ENCODE assay signal across 28 cellular contexts in genomic region chr13:64248371-64249065, GRCh38.
A peak's percentile ranks its signal among the peaks of the same experiment; 100 is the strongest.
DNase-seq lines count a peak whose midpoint lies in the region; ATAC-seq and TF ChIP-seq lines count a peak whose summit lies in the region.
"Had no signal": no experiment of that assay in that cellular context is flagged by ENCODE, and none has a peak within 500 bp of the region (broad histone marks: within the 10 kb centered on the region; RNA-seq: fewer than 3 reads in every experiment).

No MANE protein-coding gene starts in this region.

- DNase-seq in GM03348 (ENCODE audit: low spot score), result peak; percentile 14
- no peak for DNase-seq in SJCRH30
- peak; percentile 20 for DNase-seq in fibroblast of the aortic adventitia (ENCODE audit: low read depth)
- DNase-seq in renal cortical epithelial cell (ENCODE audit: low read depth), result peak; percentile 5
- no peak for DNase-seq in NCI-H774 (lab: John Stamatoyannopoulos, UW)
- DNase-seq in neuronal stem cell (ENCODE audit: low spot score), result no peak
- DNase-seq in stimulated activated effector memory CD8-positive, alpha-beta T cell treated with anti-CD3 and anti-CD28 coated beads, Interleukin-12 subunit alpha, Interleukin-12 subunit beta, amount 100 ng/mL, for 72 hours (ENCODE audit: low spot score in 2 of 2), result no peak
- DNase-seq: activated CD4-positive, alpha-beta T cell treated with anti-CD3 and anti-CD28 coated beads for 1 hour; activated CD8-positive, alpha-beta T cell treated with anti-CD3 and anti-CD28 coated beads for 36 hours; anterior cingulate cortex; CD4-positive, alpha-beta T cell; central memory CD4-positive, alpha-beta T cell; dorsolateral prefrontal cortex; islet precursor cell; MG63; NCI-H1417 treated with DMSO at 0.1 percent for 48 hours; NCI-H2081; NCI-H345; NCI-H82; pancreas; RPMI8226; stimulated activated CD4-positive, alpha-beta T cell treated with anti-CD3 and anti-CD28 coated beads, Interleukin-4, amount 100 ng/mL, for 24 hours; stimulated activated naive B cell treated with anti-CD40 and anti-IgM and Interleukin-4, amounts not matched to agents 10 μg/mL and 1 μg/mL and 100 μg/mL, for 72 hours had no signal

- H3K4me1 ChIP-seq in SJCRH30, result peaks cover 10% of the 10 kb centered on the region
- no peaks in the 10 kb centered on the region for H3K4me1 ChIP-seq in neuronal stem cell (ENCODE audit: control insufficient read depth in 2 of 2, insufficient read depth in 1 of 2, low read depth in 1 of 2, low read length in 2 of 2)
- H3K4me1 ChIP-seq: pancreas, right atrium auricular region had no signal

- H3K9me3 Mint-ChIP-seq in stimulated activated effector memory CD8-positive, alpha-beta T cell treated with anti-CD3 and anti-CD28 coated beads, Interleukin-12 subunit alpha, Interleukin-12 subunit beta, amount 100 ng/mL, for 72 hours, result peaks cover 22% of the 10 kb centered on the region

- H2BK5ac ChIP-seq in neuronal stem cell (ENCODE audit: low read length), result no peak overlapping the region

- H3K27me3 ChIP-seq in SJCRH30 (no peaks in the 10 kb centered on the region), neuronal stem cell (ENCODE audit: control insufficient read depth in 3 of 3, insufficient read depth in 3 of 3, low read depth in 1 of 3, low read length in 3 of 3) (no peaks in the 10 kb centered on the region)
- H3K27me3 ChIP-seq: dorsolateral prefrontal cortex, MG63, pancreas, right atrium auricular region had no signal

- no peak overlapping the region for H2AK5ac ChIP-seq in neuronal stem cell (ENCODE audit: low read depth, low read length)

- no peak overlapping the region for H3K9ac ChIP-seq in neuronal stem cell (ENCODE audit: low read depth, low read length, poor library complexity)

- H2BK12ac ChIP-seq in neuronal stem cell (ENCODE audit: low read length), result no peak overlapping the region

- H4K8ac ChIP-seq in neuronal stem cell (ENCODE audit: low read depth, low read length), result no peak overlapping the region

- no peak overlapping the region for H3K27ac Mint-ChIP-seq in stimulated activated effector memory CD8-positive, alpha-beta T cell treated with anti-CD3 and anti-CD28 coated beads, Interleukin-12 subunit alpha, Interleukin-12 subunit beta, amount 100 ng/mL, for 72 hours
- H3K27ac Mint-ChIP-seq: activated CD8-positive, alpha-beta T cell treated with anti-CD3 and anti-CD28 coated beads for 36 hours; activated naive CD4-positive, alpha-beta T cell treated with anti-CD3 and anti-CD28 coated beads, Interleukin-2, amount 50 U/mL, for 24 hours; activated T-helper 2 cell treated with anti-CD3 and anti-CD28 coated beads, Interferon-gamma antibody, Interleukin-2, Interleukin-4, amounts not matched to agents 10 μg/mL and 5 μg/mL and 100 μg/mL, durations not matched to agents 14 hours and 24 hours and 36 hours; CD4-positive, alpha-beta T cell; natural killer cell treated with Interleukin-12 subunit alpha and Interleukin-12 subunit beta and Interleukin-15 and Interleukin-18, amount 100 ng/mL, for 72 hours; stimulated activated naive B cell treated with anti-CD40 and anti-IgM and Interleukin-4, amounts not matched to agents 10 μg/mL and 1 μg/mL and 100 μg/mL, for 72 hours; T-helper 1 cell treated with Interleukin-12 subunit alpha and Interleukin-12 subunit beta and Interleukin-4 antibody, amounts not matched to agents 30 μg/mL and 1 μg/mL, for 36 hours had no signal

- H3K4me1 Mint-ChIP-seq in stimulated activated effector memory CD8-positive, alpha-beta T cell treated with anti-CD3 and anti-CD28 coated beads, Interleukin-12 subunit alpha, Interleukin-12 subunit beta, amount 100 ng/mL, for 72 hours, result no peaks in the 10 kb centered on the region
- H3K4me1 Mint-ChIP-seq: activated naive CD4-positive, alpha-beta T cell treated with anti-CD3 and anti-CD28 coated beads, Interleukin-2, amount 50 U/mL, for 24 hours; stimulated activated naive B cell treated with anti-CD40 and anti-IgM and Interleukin-4, amounts not matched to agents 10 μg/mL and 1 μg/mL and 100 μg/mL, for 72 hours had no signal

- H3K36me3 ChIP-seq in SJCRH30 (no peaks in the 10 kb centered on the region), neuronal stem cell (replicated peaks in 1 of 2; ENCODE audit: control insufficient read depth in 2 of 2, insufficient read depth in 2 of 2, low read length in 2 of 2) (no peaks in the 10 kb centered on the region)
- H3K36me3 ChIP-seq: MG63, pancreas, right atrium auricular region had no signal

- H3K79me1 ChIP-seq in neuronal stem cell (ENCODE audit: low read depth, low read length), result no peaks in the 10 kb centered on the region

- H3K27ac ChIP-seq in SJCRH30 (peak overlapping the region; percentile 5; the same call in 1 of the 2 replicates), neuronal stem cell (replicated peaks; ENCODE audit: low read length) (no peak overlapping the region)
- H3K27ac ChIP-seq: dorsolateral prefrontal cortex, pancreas, right atrium auricular region had no signal

- no peak overlapping the region for H3K18ac ChIP-seq in neuronal stem cell (ENCODE audit: low read length)

- H3K4me3 ChIP-seq in SJCRH30 (no peak overlapping the region), fibroblast of the aortic adventitia (ENCODE audit: low read depth, low read length) (no peak overlapping the region), neuronal stem cell (ENCODE audit: low read length in 2 of 2) (no peak overlapping the region)
- H3K4me3 ChIP-seq: dorsolateral prefrontal cortex, MG63, pancreas, right atrium auricular region had no signal

- no peak overlapping the region for H2AFZ ChIP-seq in neuronal stem cell (ENCODE audit: low read length)

- no peak overlapping the region for H3K4me2 ChIP-seq in neuronal stem cell (ENCODE audit: insufficient read depth, low read length, poor library complexity, severe bottlenecking)

- H2BK15ac ChIP-seq in neuronal stem cell (ENCODE audit: low read length), result no peak overlapping the region

- no peak overlapping the region for H2BK120ac ChIP-seq in neuronal stem cell (ENCODE audit: low read depth, low read length)

- no peak overlapping the region for H3K4ac ChIP-seq in neuronal stem cell (ENCODE audit: low read length)

- no peak overlapping the region for H3K4me3 Mint-ChIP-seq in stimulated activated effector memory CD8-positive, alpha-beta T cell treated with anti-CD3 and anti-CD28 coated beads, Interleukin-12 subunit alpha, Interleukin-12 subunit beta, amount 100 ng/mL, for 72 hours
- H3K4me3 Mint-ChIP-seq: activated CD8-positive, alpha-beta T cell treated with anti-CD3 and anti-CD28 coated beads for 36 hours; activated naive CD4-positive, alpha-beta T cell treated with anti-CD3 and anti-CD28 coated beads, Interleukin-2, amount 50 U/mL, for 24 hours; CD4-positive, alpha-beta T cell; natural killer cell treated with Interleukin-12 subunit alpha and Interleukin-12 subunit beta and Interleukin-15 and Interleukin-18, amount 100 ng/mL, for 72 hours; stimulated activated naive B cell treated with anti-CD40 and anti-IgM and Interleukin-4, amounts not matched to agents 10 μg/mL and 1 μg/mL and 100 μg/mL, for 72 hours; T-helper 1 cell treated with Interleukin-12 subunit alpha and Interleukin-12 subunit beta and Interleukin-4 antibody, amounts not matched to agents 30 μg/mL and 1 μg/mL, for 36 hours had no signal

- no peak overlapping the region for H3K14ac ChIP-seq in neuronal stem cell (ENCODE audit: low read length)

- no peak overlapping the region for H3K23ac ChIP-seq in neuronal stem cell (ENCODE audit: low read depth, low read length, poor library complexity)

- no peak for TF ChIP-seq CTCF in fibroblast of the aortic adventitia (IDR thresholded peaks at IDR 0.05; ENCODE audit: insufficient read depth, low read length)

- no peak overlapping the region for H4K91ac ChIP-seq in neuronal stem cell (ENCODE audit: low read depth, low read length, poor library complexity)

- ATAC-seq in stimulated activated effector memory CD8-positive, alpha-beta T cell treated with anti-CD3 and anti-CD28 coated beads, Interleukin-12 subunit alpha, Interleukin-12 subunit beta, amount 100 ng/mL, for 72 hours, result no peak
- ATAC-seq: activated CD8-positive, alpha-beta T cell treated with anti-CD3 and anti-CD28 coated beads for 36 hours; natural killer cell treated with Interleukin-12 subunit alpha and Interleukin-12 subunit beta and Interleukin-15 and Interleukin-18, amount 100 ng/mL, for 72 hours; pancreas; stimulated activated naive B cell treated with anti-CD40 and anti-IgM and Interleukin-4, amounts not matched to agents 10 μg/mL and 1 μg/mL and 100 μg/mL, for 72 hours had no signal

- H3K9me3 ChIP-seq in SJCRH30 (replicated peaks), result no peaks in the 10 kb centered on the region
- H3K9me3 ChIP-seq in neuronal stem cell (replicated peaks in 1 of 2; ENCODE audit: control insufficient read depth in 2 of 2, insufficient read depth in 1 of 2, low read depth in 1 of 2, low read length in 2 of 2), result no peaks in the 10 kb centered on the region
- H3K9me3 ChIP-seq: pancreas had no signal

- no peaks in the 10 kb centered on the region for H3K36me3 Mint-ChIP-seq in stimulated activated effector memory CD8-positive, alpha-beta T cell treated with anti-CD3 and anti-CD28 coated beads, Interleukin-12 subunit alpha, Interleukin-12 subunit beta, amount 100 ng/mL, for 72 hours
- H3K36me3 Mint-ChIP-seq: activated naive CD4-positive, alpha-beta T cell treated with anti-CD3 and anti-CD28 coated beads, Interleukin-2, amount 50 U/mL, for 24 hours; stimulated activated naive B cell treated with anti-CD40 and anti-IgM and Interleukin-4, amounts not matched to agents 10 μg/mL and 1 μg/mL and 100 μg/mL, for 72 hours had no signal

Comparison
In these comparisons a context has a peak if more than half of its experiments do, and no peak if none do; other contexts are left out.
1. DNase-seq: peak in GM03348 (single experiment), fibroblast of the aortic adventitia (single experiment) and renal cortical epithelial cell (single experiment); none in SJCRH30 (0 of 2), NCI-H774 (single experiment), neuronal stem cell (single experiment) and stimulated activated effector memory CD8-positive, alpha-beta T cell treated with anti-CD3 and anti-CD28 coated beads, Interleukin-12 subunit alpha, Interleukin-12 subunit beta, amount 100 ng/mL, for 72 hours (0 of 2).